ENCODE assay signal across 24 cellular contexts in the genomic region with DNA sequence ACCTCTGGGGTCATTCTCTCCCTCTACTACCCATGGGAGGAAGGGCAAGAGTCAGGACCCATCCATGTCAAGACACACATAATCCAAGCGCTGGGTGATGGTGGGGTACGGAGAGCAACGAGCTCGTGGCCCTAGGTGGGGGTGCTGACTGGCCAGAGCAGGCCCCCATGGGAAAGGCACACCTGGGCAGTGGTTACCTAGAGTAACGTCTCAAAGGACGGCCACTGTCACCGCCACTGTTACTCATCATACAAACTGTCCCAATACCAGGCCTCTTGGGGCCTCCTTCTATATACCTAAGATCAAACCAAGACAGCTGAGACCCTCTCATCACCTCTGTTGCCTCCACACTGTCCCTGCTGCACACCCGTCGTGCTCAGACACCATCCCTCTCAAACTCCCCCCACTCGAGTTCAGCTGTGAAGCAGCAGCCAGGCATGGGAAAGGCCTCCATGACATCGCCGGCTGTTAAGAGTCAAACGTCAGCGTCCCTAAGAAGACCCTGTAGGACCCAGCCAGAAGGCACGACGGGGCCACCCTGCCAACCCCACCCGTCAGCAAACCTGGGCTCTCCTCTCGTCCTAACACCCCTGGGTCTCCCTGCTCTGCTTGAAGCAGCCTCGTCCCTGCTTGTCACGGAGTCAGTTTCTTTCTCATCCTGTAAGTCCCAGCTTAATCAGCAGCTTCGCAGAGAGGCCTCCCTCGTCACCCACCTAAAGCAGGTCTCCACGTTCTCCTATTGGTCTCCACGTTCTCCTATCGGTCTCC. TPM values are rescaled to one million over a fixed set of nuclear protein-coding genes. Genes with fewer than 3 reads are reported as not detected.
DNase-seq lines count a peak whose midpoint lies in the region; ATAC-seq and TF ChIP-seq lines count a peak whose summit lies in the region.
"Had no signal": no experiment of that assay in that cellular context is flagged by ENCODE, and none has a peak within 500 bp of the region (broad histone marks: within the 10 kb centered on the region; RNA-seq: fewer than 3 reads in every experiment).

No MANE protein-coding gene starts in this region.

- H3K23ac ChIP-seq in neuronal stem cell (ENCODE audit: low read depth, low read length, poor library complexity): no peak overlapping the region

- no peak overlapping the region for H4K8ac ChIP-seq in neuronal stem cell (ENCODE audit: low read depth, low read length)

- H2BK120ac ChIP-seq in neuronal stem cell (ENCODE audit: low read depth, low read length): no peak overlapping the region

- whole genome bisulfite sequencing in neuronal stem cell (ENCODE audit: extremely low coverage in 2 of 2, insufficient read length in 2 of 2, insufficient replicate concordance in 1 of 2), 2 donors: no CpG with 5 or more reads among the region's 25 CpGs

- H2AFZ ChIP-seq in neuronal stem cell (ENCODE audit: low read length): no peak overlapping the region

- no peak overlapping the region for H3K27ac ChIP-seq in tibial artery
- H3K27ac ChIP-seq in neuronal stem cell (replicated peaks; ENCODE audit: low read length): no peak overlapping the region
- H3K27ac ChIP-seq: prostate gland, SK-N-MC had no signal

- H3K18ac ChIP-seq in neuronal stem cell (ENCODE audit: low read length): no peak overlapping the region

- H4K91ac ChIP-seq in neuronal stem cell (ENCODE audit: low read depth, low read length, poor library complexity): no peak overlapping the region

- POLR2A ChIA-PET in T-cell (lab: Charles Lee): no interaction called here

- peaks cover 9% of the 10 kb centered on the region for H3K79me1 ChIP-seq in neuronal stem cell (ENCODE audit: low read depth, low read length)

- no peak overlapping the region for H3K9ac ChIP-seq in neuronal stem cell (ENCODE audit: low read depth, low read length, poor library complexity)

- no peaks in the 10 kb centered on the region for H3K27me3 Mint-ChIP-seq in activated naive CD8-positive, alpha-beta T cell
- H3K27me3 Mint-ChIP-seq in activated naive CD8-positive, alpha-beta T cell treated with anti-CD3 and anti-CD28 coated beads, Interleukin-2, amount 50 U/mL, for 24 hours: no peaks in the 10 kb centered on the region
- no peaks in the 10 kb centered on the region for H3K27me3 Mint-ChIP-seq in T-cell
- H3K27me3 Mint-ChIP-seq in natural killer cell (ENCODE audit: low read depth in 2 of 2): no peaks in the 10 kb centered on the region

- peaks cover 19% of the 10 kb centered on the region for H3K4me1 Mint-ChIP-seq in activated naive CD8-positive, alpha-beta T cell (ENCODE audit: low read depth)
- peaks cover 7% of the 10 kb centered on the region for H3K4me1 Mint-ChIP-seq in activated naive CD8-positive, alpha-beta T cell treated with anti-CD3 and anti-CD28 coated beads, Interleukin-2, amount 50 U/mL, for 24 hours
- H3K4me1 Mint-ChIP-seq in T-cell (peaks cover 0 to 29% (median 2%) of the 10 kb centered on the region in 3 donors), natural killer cell (peaks cover 5 to 24% of the 10 kb centered on the region in 2 donors)

- H2BK15ac ChIP-seq in neuronal stem cell (ENCODE audit: low read length): no peak overlapping the region

- H3K27me3 ChIP-seq in tibial artery (no peaks in the 10 kb centered on the region), neuronal stem cell (ENCODE audit: control insufficient read depth in 3 of 3, insufficient read depth in 3 of 3, low read depth in 1 of 3, low read length in 3 of 3) (no peaks in the 10 kb centered on the region)

- no peak overlapping the region for H2BK5ac ChIP-seq in neuronal stem cell (ENCODE audit: low read length)

- peaks cover 9% of the 10 kb centered on the region for H3K36me3 Mint-ChIP-seq in activated naive CD8-positive, alpha-beta T cell
- H3K36me3 Mint-ChIP-seq in activated naive CD8-positive, alpha-beta T cell treated with anti-CD3 and anti-CD28 coated beads, Interleukin-2, amount 50 U/mL, for 24 hours (ENCODE audit: low read depth): peaks cover 8% of the 10 kb centered on the region
- peaks cover 23% of the 10 kb centered on the region for H3K36me3 Mint-ChIP-seq in T-cell
- no peaks in the 10 kb centered on the region for H3K36me3 Mint-ChIP-seq in natural killer cell

- CTCF ChIA-PET in T-cell (lab: Charles Lee): no interaction called here

- peak overlapping the region; percentile 34 for H3K27ac Mint-ChIP-seq in activated naive CD8-positive, alpha-beta T cell
- H3K27ac Mint-ChIP-seq in activated naive CD8-positive, alpha-beta T cell treated with anti-CD3 and anti-CD28 coated beads, Interleukin-2, amount 50 U/mL, for 24 hours: no peak overlapping the region
- peak overlapping the region; percentile 80 to 81 for H3K27ac Mint-ChIP-seq in T-cell
- peak overlapping the region; percentile 37 to 67 for H3K27ac Mint-ChIP-seq in natural killer cell

- H3K36me3 ChIP-seq in tibial artery (peaks cover 0 to 20% (median 10%) of the 10 kb centered on the region in 3 donors), neuronal stem cell (replicated peaks in 1 of 2; ENCODE audit: control insufficient read depth in 2 of 2, insufficient read depth in 2 of 2, low read length in 2 of 2) (peaks cover 5 to 15% of the 10 kb centered on the region in 2 donors)
- H3K36me3 ChIP-seq: prostate gland had no signal

- no peak overlapping the region for H3K4me2 ChIP-seq in neuronal stem cell (ENCODE audit: insufficient read depth, low read length, poor library complexity, severe bottlenecking)

- H3K9me3 ChIP-seq in tibial artery (no peaks in the 10 kb centered on the region), neuronal stem cell (replicated peaks in 1 of 2; ENCODE audit: control insufficient read depth in 2 of 2, insufficient read depth in 1 of 2, low read depth in 1 of 2, low read length in 2 of 2) (no peaks in the 10 kb centered on the region)
- H3K9me3 ChIP-seq: prostate gland had no signal

- DNase-seq in activated naive CD8-positive, alpha-beta T cell treated with anti-CD3 and anti-CD28 coated beads, Interleukin-2, amount 50 U/mL, for 24 hours: no peak
- DNase-seq in T-cell (no peak), natural killer cell (no peak), GM19238 (ENCODE audit: insufficient read length, low spot score) (no peak), tibial artery (no peak), neuronal stem cell (ENCODE audit: low spot score) (no peak)
- DNase-seq: activated CD8-positive, alpha-beta memory T cell treated with anti-CD3 and anti-CD28 coated beads for 24 hours; activated naive CD4-positive, alpha-beta T cell; activated T-cell treated with anti-CD3 and anti-CD28 coated beads, Interleukin-2, amount 50 U/mL, for 1 hour; amniotic stem cell; effector CD8-positive, alpha-beta T cell; foreskin fibroblast; HCEC 1CT; IMR-90; midbrain; NCI-H1092 treated with DMSO at 0.1 percent for 48 hours; NCI-H1930; stimulated activated CD8-positive, alpha-beta memory T cell treated with anti-CD3 and anti-CD28 coated beads, Interleukin-4, amount 100 ng/mL, for 48 hours; substantia nigra had no signal

- no peak overlapping the region for H3K4me3 Mint-ChIP-seq in activated naive CD8-positive, alpha-beta T cell
- H3K4me3 Mint-ChIP-seq in activated naive CD8-positive, alpha-beta T cell treated with anti-CD3 and anti-CD28 coated beads, Interleukin-2, amount 50 U/mL, for 24 hours: no peak overlapping the region
- H3K4me3 Mint-ChIP-seq in T-cell (no peak overlapping the region), natural killer cell (no peak overlapping the region)

- no peak for TF ChIP-seq CTCF in natural killer cell (IDR thresholded peaks at IDR 0.05)
- TF ChIP-seq CTCF in tibial artery (IDR thresholded peaks at IDR 0.05): no peak

- intact Hi-C loops in natural killer cell (cut with micrococcal nuclease) (loop anchor here (10.0 kb wide), 1 partner anchor 1322 kb away; the partner anchor contains the start of gene AJAP1), tibial artery (cut with DNase I; ENCODE audit: low total_unique reads) (no loop called here)

- H2AK5ac ChIP-seq in neuronal stem cell (ENCODE audit: low read depth, low read length): no peak overlapping the region

- no peak for ATAC-seq in activated naive CD8-positive, alpha-beta T cell treated with anti-CD3 and anti-CD28 coated beads, Interleukin-2, amount 50 U/mL, for 24 hours
- ATAC-seq in T-cell (replicated peaks in 1 of 4) (no peak), natural killer cell (no peak), HG02840 (IDR thresholded peaks at IDR 0.05; ENCODE audit: low FRiP score, unreplicated experiment) (no peak)
- ATAC-seq: left lobe of liver had no signal

- H3K4me1 ChIP-seq in tibial artery (no peaks in the 10 kb centered on the region), neuronal stem cell (ENCODE audit: control insufficient read depth in 2 of 2, insufficient read depth in 1 of 2, low read depth in 1 of 2, low read length in 2 of 2) (peaks cover 2 to 9% of the 10 kb centered on the region in 2 donors)
- H3K4me1 ChIP-seq: prostate gland had no signal

- H3K4me3 ChIP-seq in tibial artery (no peak overlapping the region), neuronal stem cell (ENCODE audit: low read length in 2 of 2) (no peak overlapping the region)
- H3K4me3 ChIP-seq: prostate gland, SK-N-MC had no signal

- no peak overlapping the region for H3K14ac ChIP-seq in neuronal stem cell (ENCODE audit: low read length)

- H3K4ac ChIP-seq in neuronal stem cell (ENCODE audit: low read length): no peak overlapping the region

- no peak overlapping the region for H2BK12ac ChIP-seq in neuronal stem cell (ENCODE audit: low read length)

- no peaks in the 10 kb centered on the region for H3K9me3 Mint-ChIP-seq in activated naive CD8-positive, alpha-beta T cell (ENCODE audit: low read depth)
- no peaks in the 10 kb centered on the region for H3K9me3 Mint-ChIP-seq in activated naive CD8-positive, alpha-beta T cell treated with anti-CD3 and anti-CD28 coated beads, Interleukin-2, amount 50 U/mL, for 24 hours
- H3K9me3 Mint-ChIP-seq in T-cell (no peaks in the 10 kb centered on the region), natural killer cell (no peaks in the 10 kb centered on the region)

RNA-seq across cellular contexts. Expression of gene NPHP4, which starts 15.3 kb away (rescaled TPM):
- total RNA-seq in T-cell: 10 to 100 TPM in 1 of 5 donors, 1 to 10 TPM in 4; 9.0 to 10.5 (median 9.8) TPM
- 10 to 100 TPM in 2 of 3 donors, 1 to 10 TPM in 1; 6.3 to 14.7 (median 10.1) TPM for total RNA-seq in natural killer cell
- polyA plus RNA-seq in neuronal stem cell (2013, experiment 1 of 2): 9.7 TPM
- polyA plus RNA-seq in neuronal stem cell (2013, experiment 2 of 2): 9.5 TPM
